ENCODE assay signal across 1 cellular context in the genomic region with DNA sequence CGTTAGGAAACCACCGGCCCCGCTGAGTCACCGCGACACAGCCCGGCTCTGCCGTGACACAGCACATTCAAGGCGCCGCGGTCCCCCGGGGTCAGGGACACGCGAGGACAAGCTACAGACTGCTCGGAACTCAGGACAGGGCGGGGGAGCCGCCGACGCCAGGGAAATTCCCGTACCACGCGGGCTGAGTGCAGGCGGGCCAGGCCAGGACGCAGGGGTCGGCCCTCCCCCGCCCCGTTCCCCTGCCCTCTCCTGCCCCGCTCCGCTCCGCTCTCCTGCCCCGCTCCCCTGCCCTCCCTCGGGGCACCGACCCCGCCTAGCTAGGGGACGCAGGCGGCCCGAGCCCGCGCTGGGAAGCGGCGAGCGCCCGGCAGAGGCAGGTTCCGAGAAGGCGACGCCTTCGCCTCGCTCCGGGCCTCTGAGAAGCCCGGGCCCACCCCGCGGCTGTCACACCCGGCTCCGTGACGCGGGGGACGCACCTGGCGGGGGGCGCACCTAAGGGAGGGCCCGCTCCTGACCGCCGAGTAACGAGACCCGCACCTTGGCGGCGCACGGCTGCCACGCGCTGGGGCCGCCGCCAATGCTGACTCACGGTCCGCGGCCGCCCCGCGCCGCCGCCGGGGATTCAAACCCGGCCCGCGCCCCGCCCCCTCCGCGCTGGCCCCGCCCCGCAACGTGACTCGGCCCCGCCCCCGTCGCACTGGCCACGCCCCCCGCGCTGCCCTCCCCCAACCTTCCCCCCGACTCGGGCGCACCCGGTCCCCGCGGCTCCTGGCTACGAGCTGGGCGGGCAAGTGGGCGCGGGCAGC.
TF ChIP-seq lines count a peak whose summit lies in the region.

No MANE protein-coding gene starts in this region.

TF ChIP-seq in K562, 482 proteins besides CTCF, POLR2A, EP300 and RAD21 (continued from another document and continues in another):
- TF ChIP-seq ELK3 (CRISPR knock-in tag; IDR thresholded peaks at IDR 0.05): no peak
- TF ChIP-seq RBFOX2 (IDR thresholded peaks at IDR 0.05; ENCODE audit: low read depth, low read length): peak; percentile 88
- peak; percentile 68; the same call in 1 of the 2 replicates for TF ChIP-seq SOX6 (IDR thresholded peaks at IDR 0.05)
- TF ChIP-seq ATF4 (CRISPR knock-in tag; IDR thresholded peaks at IDR 0.05): no peak
- TF ChIP-seq PTTG1 (tag; IDR thresholded peaks at IDR 0.05; ENCODE audit: low read depth): no peak
- TF ChIP-seq GTF2A2 (tag; IDR thresholded peaks at IDR 0.05): no peak
- no peak for TF ChIP-seq SMARCA5 (IDR thresholded peaks at IDR 0.05)
- TF ChIP-seq DLX4 (CRISPR knock-in tag; IDR thresholded peaks at IDR 0.05): no peak
- peak; percentile 89 for TF ChIP-seq NFE2L1 (tag; IDR thresholded peaks at IDR 0.05; ENCODE audit: borderline replicate concordance, low read depth)
- TF ChIP-seq TRIM24 (IDR thresholded peaks at IDR 0.05): peak; percentile 42 to 60; a peak in 3 of 4 replicates
- peak; percentile 67 to 73 for TF ChIP-seq MAZ (CRISPR knock-in tag; conservative IDR thresholded peaks at IDR 0.05 in 1 of 2, IDR thresholded peaks at IDR 0.05 in 1 of 2)
- TF ChIP-seq, protein P1, sequence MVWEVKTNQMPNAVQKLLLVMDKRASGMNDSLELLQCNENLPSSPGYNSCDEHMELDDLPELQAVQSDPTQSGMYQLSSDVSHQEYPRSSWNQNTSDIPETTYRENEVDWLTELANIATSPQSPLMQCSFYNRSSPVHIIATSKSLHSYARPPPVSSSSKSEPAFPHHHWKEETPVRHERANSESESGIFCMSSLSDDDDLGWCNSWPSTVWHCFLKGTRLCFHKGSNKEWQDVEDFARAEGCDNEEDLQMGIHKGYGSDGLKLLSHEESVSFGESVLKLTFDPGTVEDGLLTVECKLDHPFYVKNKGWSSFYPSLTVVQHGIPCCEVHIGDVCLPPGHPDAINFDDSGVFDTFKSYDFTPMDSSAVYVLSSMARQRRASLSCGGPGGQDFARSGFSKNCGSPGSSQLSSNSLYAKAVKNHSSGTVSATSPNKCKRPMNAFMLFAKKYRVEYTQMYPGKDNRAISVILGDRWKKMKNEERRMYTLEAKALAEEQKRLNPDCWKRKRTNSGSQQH (CRISPR knock-in tag; IDR thresholded peaks at IDR 0.05): no peak
- 0 out of 2 replicates have a peak, but pooled peaks have one; percentile 31 for TF ChIP-seq MAX (CRISPR knock-in tag; IDR thresholded peaks at IDR 0.05)
- TF ChIP-seq ZNF384 (IDR thresholded peaks at IDR 0.05; ENCODE audit: low read depth, low read length): 0 out of 2 replicates have a peak, but pooled peaks have one; percentile 10
- TF ChIP-seq HMGXB4 (CRISPR knock-in tag; IDR thresholded peaks at IDR 0.05): no peak; the same call in 1 of the 2 replicates
- TF ChIP-seq, protein P2, sequence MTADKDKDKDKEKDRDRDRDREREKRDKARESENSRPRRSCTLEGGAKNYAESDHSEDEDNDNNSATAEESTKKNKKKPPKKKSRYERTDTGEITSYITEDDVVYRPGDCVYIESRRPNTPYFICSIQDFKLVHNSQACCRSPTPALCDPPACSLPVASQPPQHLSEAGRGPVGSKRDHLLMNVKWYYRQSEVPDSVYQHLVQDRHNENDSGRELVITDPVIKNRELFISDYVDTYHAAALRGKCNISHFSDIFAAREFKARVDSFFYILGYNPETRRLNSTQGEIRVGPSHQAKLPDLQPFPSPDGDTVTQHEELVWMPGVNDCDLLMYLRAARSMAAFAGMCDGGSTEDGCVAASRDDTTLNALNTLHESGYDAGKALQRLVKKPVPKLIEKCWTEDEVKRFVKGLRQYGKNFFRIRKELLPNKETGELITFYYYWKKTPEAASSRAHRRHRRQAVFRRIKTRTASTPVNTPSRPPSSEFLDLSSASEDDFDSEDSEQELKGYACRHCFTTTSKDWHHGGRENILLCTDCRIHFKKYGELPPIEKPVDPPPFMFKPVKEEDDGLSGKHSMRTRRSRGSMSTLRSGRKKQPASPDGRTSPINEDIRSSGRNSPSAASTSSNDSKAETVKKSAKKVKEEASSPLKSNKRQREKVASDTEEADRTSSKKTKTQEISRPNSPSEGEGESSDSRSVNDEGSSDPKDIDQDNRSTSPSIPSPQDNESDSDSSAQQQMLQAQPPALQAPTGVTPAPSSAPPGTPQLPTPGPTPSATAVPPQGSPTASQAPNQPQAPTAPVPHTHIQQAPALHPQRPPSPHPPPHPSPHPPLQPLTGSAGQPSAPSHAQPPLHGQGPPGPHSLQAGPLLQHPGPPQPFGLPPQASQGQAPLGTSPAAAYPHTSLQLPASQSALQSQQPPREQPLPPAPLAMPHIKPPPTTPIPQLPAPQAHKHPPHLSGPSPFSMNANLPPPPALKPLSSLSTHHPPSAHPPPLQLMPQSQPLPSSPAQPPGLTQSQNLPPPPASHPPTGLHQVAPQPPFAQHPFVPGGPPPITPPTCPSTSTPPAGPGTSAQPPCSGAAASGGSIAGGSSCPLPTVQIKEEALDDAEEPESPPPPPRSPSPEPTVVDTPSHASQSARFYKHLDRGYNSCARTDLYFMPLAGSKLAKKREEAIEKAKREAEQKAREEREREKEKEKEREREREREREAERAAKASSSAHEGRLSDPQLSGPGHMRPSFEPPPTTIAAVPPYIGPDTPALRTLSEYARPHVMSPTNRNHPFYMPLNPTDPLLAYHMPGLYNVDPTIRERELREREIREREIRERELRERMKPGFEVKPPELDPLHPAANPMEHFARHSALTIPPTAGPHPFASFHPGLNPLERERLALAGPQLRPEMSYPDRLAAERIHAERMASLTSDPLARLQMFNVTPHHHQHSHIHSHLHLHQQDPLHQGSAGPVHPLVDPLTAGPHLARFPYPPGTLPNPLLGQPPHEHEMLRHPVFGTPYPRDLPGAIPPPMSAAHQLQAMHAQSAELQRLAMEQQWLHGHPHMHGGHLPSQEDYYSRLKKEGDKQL (CRISPR knock-in tag; IDR thresholded peaks at IDR 0.05; ENCODE audit: borderline replicate concordance): peak; percentile 71
- TF ChIP-seq, protein P3, sequence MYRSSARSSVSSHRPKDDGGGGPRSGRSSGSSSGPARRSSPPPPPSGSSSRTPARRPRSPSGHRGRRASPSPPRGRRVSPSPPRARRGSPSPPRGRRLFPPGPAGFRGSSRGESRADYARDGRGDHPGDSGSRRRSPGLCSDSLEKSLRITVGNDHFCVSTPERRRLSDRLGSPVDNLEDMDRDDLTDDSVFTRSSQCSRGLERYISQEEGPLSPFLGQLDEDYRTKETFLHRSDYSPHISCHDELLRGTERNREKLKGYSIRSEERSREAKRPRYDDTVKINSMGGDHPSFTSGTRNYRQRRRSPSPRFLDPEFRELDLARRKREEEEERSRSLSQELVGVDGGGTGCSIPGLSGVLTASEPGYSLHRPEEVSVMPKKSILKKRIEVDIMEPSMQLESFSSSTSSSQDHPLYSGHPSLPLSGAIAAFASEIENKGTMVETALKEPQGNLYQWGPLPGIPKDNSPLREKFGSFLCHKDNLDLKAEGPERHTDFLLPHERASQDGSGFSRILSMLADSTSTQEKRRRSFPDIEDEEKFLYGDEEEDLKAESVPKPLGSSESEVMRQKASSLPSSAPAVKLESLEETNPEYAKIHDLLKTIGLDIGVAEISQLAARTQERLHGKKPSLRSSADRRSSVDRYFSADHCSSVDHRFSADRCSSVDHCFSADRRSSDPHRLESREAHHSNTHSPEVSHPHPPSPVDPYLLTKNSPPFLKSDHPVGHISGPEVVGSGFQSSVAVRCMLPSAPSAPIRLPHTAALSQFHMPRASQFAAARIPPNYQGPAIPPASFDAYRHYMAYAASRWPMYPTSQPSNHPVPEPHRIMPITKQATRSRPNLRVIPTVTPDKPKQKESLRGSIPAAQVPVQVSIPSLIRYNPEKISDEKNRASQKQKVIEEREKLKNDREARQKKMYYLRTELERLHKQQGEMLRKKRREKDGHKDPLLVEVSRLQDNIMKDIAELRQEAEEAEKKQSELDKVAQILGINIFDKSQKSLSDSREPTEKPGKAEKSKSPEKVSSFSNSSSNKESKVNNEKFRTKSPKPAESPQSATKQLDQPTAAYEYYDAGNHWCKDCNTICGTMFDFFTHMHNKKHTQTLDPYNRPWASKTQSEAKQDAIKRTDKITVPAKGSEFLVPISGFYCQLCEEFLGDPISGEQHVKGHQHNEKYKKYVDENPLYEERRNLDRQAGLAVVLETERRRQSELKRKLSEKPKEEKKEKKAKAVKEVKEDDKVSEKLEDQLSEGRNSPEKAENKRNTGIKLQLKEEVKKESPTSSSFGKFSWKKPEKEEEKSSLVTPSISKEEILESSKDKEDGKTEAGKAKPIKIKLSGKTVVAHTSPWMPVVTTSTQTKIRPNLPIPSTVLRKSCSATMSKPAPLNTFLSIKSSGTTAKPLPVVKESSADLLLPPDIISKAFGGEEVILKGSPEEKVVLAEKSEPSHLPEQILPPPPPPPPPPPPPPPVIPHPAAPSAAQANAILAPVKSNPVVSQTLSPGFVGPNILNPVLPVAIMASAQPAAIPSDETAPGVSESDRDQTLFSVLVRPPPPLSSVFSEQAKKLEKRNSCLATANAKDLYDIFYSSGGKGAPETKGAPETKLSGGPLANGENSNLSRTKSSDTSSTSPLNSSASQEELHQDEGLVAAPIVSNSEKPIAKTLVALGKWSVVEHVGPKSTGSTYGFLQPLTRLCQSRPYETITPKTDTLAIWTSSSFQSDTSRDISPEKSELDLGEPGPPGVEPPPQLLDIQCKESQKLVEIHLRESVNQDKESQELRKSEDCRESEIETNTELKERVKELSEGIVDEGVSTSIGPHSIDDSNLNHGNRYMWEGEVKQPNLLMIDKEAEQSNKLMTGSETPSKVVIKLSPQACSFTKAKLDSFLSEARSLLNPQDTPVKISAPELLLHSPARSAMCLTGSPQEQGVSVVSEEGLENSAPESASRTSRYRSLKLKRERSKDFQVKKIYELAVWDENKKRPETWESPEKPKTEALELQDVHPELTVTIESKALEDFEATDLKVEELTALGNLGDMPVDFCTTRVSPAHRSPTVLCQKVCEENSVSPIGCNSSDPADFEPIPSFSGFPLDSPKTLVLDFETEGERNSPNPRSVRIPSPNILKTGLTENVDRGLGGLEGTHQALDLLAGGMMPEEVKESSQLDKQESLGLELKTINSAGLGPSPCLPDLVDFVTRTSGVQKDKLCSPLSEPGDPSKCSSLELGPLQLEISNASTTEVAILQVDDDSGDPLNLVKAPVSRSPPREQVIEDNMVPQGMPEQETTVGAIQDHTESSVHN (IDR thresholded peaks at IDR 0.05; ENCODE audit: borderline replicate concordance in 1 of 2, low read depth in 1 of 2): no peak; a peak in 1 of 4 replicates
- TF ChIP-seq HNRNPLL (IDR thresholded peaks at IDR 0.05; ENCODE audit: low read depth, low read length, poor library complexity, severe bottlenecking): no peak
- TF ChIP-seq NR2C2 (CRISPR knock-in tag; IDR thresholded peaks at IDR 0.05): peak; percentile 9; the same call in 1 of the 2 replicates
- peak; percentile 85 for TF ChIP-seq NR2C2 (tag; IDR thresholded peaks at IDR 0.05)
- TF ChIP-seq TBL1XR1 (IDR thresholded peaks at IDR 0.05; ENCODE audit: low read length in 2 of 2): no peak
- TF ChIP-seq PTBP1 (IDR thresholded peaks at IDR 0.05; ENCODE audit: low read depth, low read length): no peak
- peak; percentile 57; the same call in 1 of the 2 replicates for TF ChIP-seq RNF2 (IDR thresholded peaks at IDR 0.05)
- TF ChIP-seq NR4A1 (CRISPR knock-in tag; IDR thresholded peaks at IDR 0.05): no peak
- 0 out of 2 replicates have a peak, but pooled peaks have one; percentile 37 for TF ChIP-seq NR4A1 (tag; IDR thresholded peaks at IDR 0.05)
- peak; percentile 100 for TF ChIP-seq ZNF316 (IDR thresholded peaks at IDR 0.05)
- TF ChIP-seq, protein P4, sequence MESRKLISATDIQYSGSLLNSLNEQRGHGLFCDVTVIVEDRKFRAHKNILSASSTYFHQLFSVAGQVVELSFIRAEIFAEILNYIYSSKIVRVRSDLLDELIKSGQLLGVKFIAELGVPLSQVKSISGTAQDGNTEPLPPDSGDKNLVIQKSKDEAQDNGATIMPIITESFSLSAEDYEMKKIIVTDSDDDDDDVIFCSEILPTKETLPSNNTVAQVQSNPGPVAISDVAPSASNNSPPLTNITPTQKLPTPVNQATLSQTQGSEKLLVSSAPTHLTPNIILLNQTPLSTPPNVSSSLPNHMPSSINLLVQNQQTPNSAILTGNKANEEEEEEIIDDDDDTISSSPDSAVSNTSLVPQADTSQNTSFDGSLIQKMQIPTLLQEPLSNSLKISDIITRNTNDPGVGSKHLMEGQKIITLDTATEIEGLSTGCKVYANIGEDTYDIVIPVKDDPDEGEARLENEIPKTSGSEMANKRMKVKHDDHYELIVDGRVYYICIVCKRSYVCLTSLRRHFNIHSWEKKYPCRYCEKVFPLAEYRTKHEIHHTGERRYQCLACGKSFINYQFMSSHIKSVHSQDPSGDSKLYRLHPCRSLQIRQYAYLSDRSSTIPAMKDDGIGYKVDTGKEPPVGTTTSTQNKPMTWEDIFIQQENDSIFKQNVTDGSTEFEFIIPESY (CRISPR knock-in tag; IDR thresholded peaks at IDR 0.05): no peak
- no peak for TF ChIP-seq MEF2D (tag; conservative IDR thresholded peaks at IDR 0.05; ENCODE audit: low read depth)
- no peak for TF ChIP-seq CREBBP (IDR thresholded peaks at IDR 0.05; ENCODE audit: low read depth, low read length)
